Comparison of ENCODE assay signal across 16 cellular contexts in the genomic region with DNA sequence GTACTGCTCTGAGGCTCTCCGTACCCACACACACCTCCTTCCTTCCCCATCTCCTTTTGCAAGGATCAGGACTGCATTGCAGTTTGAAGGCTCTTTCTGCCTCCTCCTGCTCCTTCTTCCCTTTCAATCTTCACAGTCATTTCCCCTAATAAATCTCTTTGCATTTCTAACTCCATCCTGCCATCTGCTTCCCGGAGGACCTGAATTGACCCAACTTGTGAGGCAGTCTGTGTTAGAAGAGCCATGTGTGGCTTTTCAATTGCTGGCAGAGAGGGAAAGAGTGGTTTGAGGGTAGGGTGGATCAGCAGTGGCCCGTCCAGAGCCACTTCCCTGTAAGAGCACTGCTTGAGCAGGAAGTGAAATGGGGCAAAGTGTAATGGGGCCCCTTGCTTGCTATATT. TPM values are rescaled to one million over a fixed set of nuclear protein-coding genes. Genes with fewer than 3 reads are reported as not detected.
DNase-seq lines count a peak whose midpoint lies in the region; ATAC-seq and TF ChIP-seq lines count a peak whose summit lies in the region.
"Had no signal": no experiment of that assay in that cellular context is flagged by ENCODE, and none has a peak within 500 bp of the region (broad histone marks: within the 10 kb centered on the region; RNA-seq: fewer than 3 reads in every experiment).

No MANE protein-coding gene starts in this region.

- H3K36me3 ChIP-seq in OCI-LY7 (ENCODE audit: insufficient read depth, low read length) (no peaks in the 10 kb centered on the region; the same call in 1 of the 2 replicates), mesendoderm (ENCODE audit: control insufficient read depth, insufficient read depth, low read length) (no peaks in the 10 kb centered on the region)
- H3K36me3 ChIP-seq: Peyer's patch had no signal

- no peak overlapping the region for H4K5ac ChIP-seq in mesendoderm (ENCODE audit: low read length)

- no peak overlapping the region for H2AK5ac ChIP-seq in mesendoderm (ENCODE audit: low read length)

- no peaks in the 10 kb centered on the region for H3K36me3 Mint-ChIP-seq in activated CD8-positive, alpha-beta T cell treated with anti-CD3 and anti-CD28 coated beads, Interleukin-2, amount 10 ng/mL, durations not matched to agents 7 days and 5 days (ENCODE audit: low read depth)
- no peaks in the 10 kb centered on the region for H3K36me3 Mint-ChIP-seq in activated CD8-positive, alpha-beta T cell treated with anti-CD3 and anti-CD28 coated beads for 36 hours (ENCODE audit: low read depth)
- no peaks in the 10 kb centered on the region for H3K36me3 Mint-ChIP-seq in activated CD8-positive, alpha-beta memory T cell treated with anti-CD3 and anti-CD28 coated beads, Interleukin-2, amount 10 ng/mL, durations not matched to agents 7 days and 5 days
- H3K36me3 Mint-ChIP-seq: CD8-positive, alpha-beta T cell had no signal

- peak; percentile 16 for DNase-seq in activated CD8-positive, alpha-beta T cell treated with anti-CD3 and anti-CD28 coated beads, Interleukin-2, amount 10 ng/mL, durations not matched to agents 7 days and 5 days
- DNase-seq in activated CD8-positive, alpha-beta T cell treated with anti-CD3 and anti-CD28 coated beads for 36 hours = no peak
- DNase-seq in OCI-LY7 (ENCODE audit: low spot score) = no peak
- DNase-seq in mesendoderm = no peak
- no peak for DNase-seq in amygdala (lab: John Stamatoyannopoulos, UW)
- DNase-seq in activated CD8-positive, alpha-beta memory T cell treated with anti-CD3 and anti-CD28 coated beads, Interleukin-2, amount 10 ng/mL, durations not matched to agents 7 days and 5 days = no peak
- DNase-seq: CD8-positive, alpha-beta T cell; MM.1S; NCI-H748 treated with DMSO at 0.1 percent for 48 hours; Peyer's patch; Right ventricle myocardium superior had no signal

- no peak overlapping the region for H4K8ac ChIP-seq in mesendoderm (ENCODE audit: low read depth, low read length)

- no peak overlapping the region for H3K27ac ChIP-seq in OCI-LY7 (ENCODE audit: low read depth, low read length, poor library complexity, severe bottlenecking)
- H3K27ac ChIP-seq in mesendoderm (ENCODE audit: low read depth, low read length) = no peak overlapping the region
- H3K27ac ChIP-seq: GM23248, KMS-11, Peyer's patch had no signal

- no peaks in the 10 kb centered on the region for H3K9me2 ChIP-seq in OCI-LY7 (ENCODE audit: insufficient read depth, low read length)
- H3K9me2 ChIP-seq: SK-N-SH had no signal

- TF ChIP-seq CTCF in activated CD8-positive, alpha-beta T cell treated with anti-CD3 and anti-CD28 coated beads for 36 hours (IDR thresholded peaks at IDR 0.05) = no peak
- TF ChIP-seq CTCF in OCI-LY7 (conservative IDR thresholded peaks at IDR 0.05; ENCODE audit: low read length) = no peak

- no peaks in the 10 kb centered on the region for H3K27me3 ChIP-seq in mesendoderm (ENCODE audit: insufficient read depth, low read length, poor library complexity)
- H3K27me3 ChIP-seq: Peyer's patch had no signal

- no peak overlapping the region for H3K18ac ChIP-seq in mesendoderm (ENCODE audit: low read length)

- H3K9ac ChIP-seq in mesendoderm (ENCODE audit: low read length) = no peak overlapping the region
- H3K9ac ChIP-seq: GM23248, KMS-11, SK-N-SH had no signal

- peak overlapping the region; percentile 20 for H3K56ac ChIP-seq in mesendoderm (ENCODE audit: low read length)

- H3K27ac Mint-ChIP-seq in activated CD8-positive, alpha-beta T cell treated with anti-CD3 and anti-CD28 coated beads, Interleukin-2, amount 10 ng/mL, durations not matched to agents 7 days and 5 days = no peak overlapping the region
- no peak overlapping the region for H3K27ac Mint-ChIP-seq in activated CD8-positive, alpha-beta T cell treated with anti-CD3 and anti-CD28 coated beads for 36 hours
- H3K27ac Mint-ChIP-seq in activated CD8-positive, alpha-beta memory T cell treated with anti-CD3 and anti-CD28 coated beads, Interleukin-2, amount 10 ng/mL, durations not matched to agents 7 days and 5 days = no peak overlapping the region
- H3K27ac Mint-ChIP-seq: CD8-positive, alpha-beta T cell had no signal

- H3K9me3 Mint-ChIP-seq in activated CD8-positive, alpha-beta T cell treated with anti-CD3 and anti-CD28 coated beads, Interleukin-2, amount 10 ng/mL, durations not matched to agents 7 days and 5 days (ENCODE audit: insufficient read depth) = peaks cover 2% of the 10 kb centered on the region
- H3K9me3 Mint-ChIP-seq in activated CD8-positive, alpha-beta T cell treated with anti-CD3 and anti-CD28 coated beads for 36 hours = peaks cover 7% of the 10 kb centered on the region
- H3K9me3 Mint-ChIP-seq in activated CD8-positive, alpha-beta memory T cell treated with anti-CD3 and anti-CD28 coated beads, Interleukin-2, amount 10 ng/mL, durations not matched to agents 7 days and 5 days (ENCODE audit: low read depth) = no peaks in the 10 kb centered on the region

- H3K79me2 ChIP-seq in OCI-LY7 (ENCODE audit: insufficient read depth, low read depth, low read length) = no peaks in the 10 kb centered on the region
- H3K79me2 ChIP-seq in mesendoderm (ENCODE audit: control insufficient read depth, insufficient read depth, low read length) = no peaks in the 10 kb centered on the region

- peaks cover 14% of the 10 kb centered on the region; the same call in 1 of the 2 replicates for H3K9me3 ChIP-seq in OCI-LY7 (ENCODE audit: low read length)
- H3K9me3 ChIP-seq: Peyer's patch, SK-N-SH had no signal

- BruUV-seq in OCI-LY7 (replicated peaks; lab: Mats Ljungman, UMichigan) = no TSS peak

- H2BK120ac ChIP-seq in mesendoderm (ENCODE audit: low read depth, low read length) = no peak overlapping the region

- H3K27me3 Mint-ChIP-seq in activated CD8-positive, alpha-beta T cell treated with anti-CD3 and anti-CD28 coated beads, Interleukin-2, amount 10 ng/mL, durations not matched to agents 7 days and 5 days (ENCODE audit: low read depth) = peaks cover 20% of the 10 kb centered on the region
- H3K27me3 Mint-ChIP-seq in activated CD8-positive, alpha-beta T cell treated with anti-CD3 and anti-CD28 coated beads for 36 hours = peaks cover 14% of the 10 kb centered on the region
- H3K27me3 Mint-ChIP-seq in activated CD8-positive, alpha-beta memory T cell treated with anti-CD3 and anti-CD28 coated beads, Interleukin-2, amount 10 ng/mL, durations not matched to agents 7 days and 5 days = peaks cover 34% of the 10 kb centered on the region

- WGBS in mesendoderm (ENCODE audit: extremely low coverage, insufficient coverage, low lambda C conversion rate) = no CpG with 5 or more reads among the region's 3 CpGs

- CTCF ChIA-PET in activated CD8-positive, alpha-beta T cell treated with anti-CD3 and anti-CD28 coated beads, Interleukin-2, amount 10 ng/mL, durations not matched to agents 7 days and 5 days (lab: Charles Lee) = interaction anchor here (1.0 kb wide), 1 partner anchor 10 kb away, joined by 3 read pairs; no protein-coding TSS in a partner anchor
- CTCF ChIA-PET in activated CD8-positive, alpha-beta T cell treated with anti-CD3 and anti-CD28 coated beads for 36 hours (lab: Charles Lee) = no interaction called here
- CTCF ChIA-PET in OCI-LY7 (lab: Charles Lee; ENCODE audit: unreplicated experiment) = no interaction called here
- CTCF ChIA-PET in activated CD8-positive, alpha-beta memory T cell treated with anti-CD3 and anti-CD28 coated beads, Interleukin-2, amount 10 ng/mL, durations not matched to agents 7 days and 5 days (lab: Charles Lee) = interaction anchor here (1.9 kb wide), 1 partner anchor 23 kb away, joined by 6 read pairs; no protein-coding TSS in a partner anchor

- H3K23ac ChIP-seq in mesendoderm (ENCODE audit: low read length) = no peak overlapping the region

- no peak overlapping the region for H2BK5ac ChIP-seq in mesendoderm (ENCODE audit: low read length)

- no peak overlapping the region for H3K4me3 Mint-ChIP-seq in activated CD8-positive, alpha-beta T cell treated with anti-CD3 and anti-CD28 coated beads, Interleukin-2, amount 10 ng/mL, durations not matched to agents 7 days and 5 days
- no peak overlapping the region for H3K4me3 Mint-ChIP-seq in activated CD8-positive, alpha-beta T cell treated with anti-CD3 and anti-CD28 coated beads for 36 hours
- no peak overlapping the region for H3K4me3 Mint-ChIP-seq in activated CD8-positive, alpha-beta memory T cell treated with anti-CD3 and anti-CD28 coated beads, Interleukin-2, amount 10 ng/mL, durations not matched to agents 7 days and 5 days
- H3K4me3 Mint-ChIP-seq: CD8-positive, alpha-beta T cell had no signal

- POLR2A ChIA-PET in activated CD8-positive, alpha-beta T cell treated with anti-CD3 and anti-CD28 coated beads, Interleukin-2, amount 10 ng/mL, durations not matched to agents 7 days and 5 days (lab: Charles Lee) = no interaction called here
- POLR2A ChIA-PET in activated CD8-positive, alpha-beta T cell treated with anti-CD3 and anti-CD28 coated beads for 36 hours (lab: Charles Lee) = no interaction called here
- POLR2A ChIA-PET in OCI-LY7 (lab: Charles Lee) = interaction anchor here (1.7 kb wide), 1 partner anchor 17 kb away, joined by 5 read pairs; no protein-coding TSS in a partner anchor

- H3K4me2 ChIP-seq in OCI-LY7 (ENCODE audit: low read length) (no peak overlapping the region), mesendoderm (ENCODE audit: low read length) (no peak overlapping the region)
- H3K4me2 ChIP-seq: KMS-11, SK-N-SH had no signal

- H3K79me1 ChIP-seq in mesendoderm (ENCODE audit: low read length) = no peaks in the 10 kb centered on the region

- intact Hi-C loops in activated CD8-positive, alpha-beta T cell treated with anti-CD3 and anti-CD28 coated beads for 36 hours (cut with micrococcal nuclease) = no loop called here
- intact Hi-C loops in OCI-LY7 (cut with micrococcal nuclease; ENCODE audit: unreplicated experiment) = no loop called here

- H3K4me3 ChIP-seq in OCI-LY7 (ENCODE audit: low read depth, low read length, poor library complexity, severe bottlenecking) (no peak overlapping the region), mesendoderm (ENCODE audit: low read length) (no peak overlapping the region)
- H3K4me3 ChIP-seq: GM23248, Peyer's patch had no signal

- ATAC-seq in activated CD8-positive, alpha-beta T cell treated with anti-CD3 and anti-CD28 coated beads, Interleukin-2, amount 10 ng/mL, durations not matched to agents 7 days and 5 days = no peak
- ATAC-seq in activated CD8-positive, alpha-beta T cell treated with anti-CD3 and anti-CD28 coated beads for 36 hours = no peak
- ATAC-seq in HG02973 (IDR thresholded peaks at IDR 0.05; ENCODE audit: unreplicated experiment) = no peak
- ATAC-seq in HG02852 (IDR thresholded peaks at IDR 0.05; ENCODE audit: unreplicated experiment) = no peak
- no peak for ATAC-seq in activated CD8-positive, alpha-beta memory T cell treated with anti-CD3 and anti-CD28 coated beads, Interleukin-2, amount 10 ng/mL, durations not matched to agents 7 days and 5 days
- ATAC-seq: CD8-positive, alpha-beta T cell had no signal

- peak overlapping the region; percentile 68; the same call in 1 of the 2 replicates for H2AFZ ChIP-seq in OCI-LY7 (ENCODE audit: low read length)

- no peaks in the 10 kb centered on the region for H4K20me1 ChIP-seq in OCI-LY7 (ENCODE audit: insufficient read depth, low read length)

- H3K4me1 Mint-ChIP-seq in activated CD8-positive, alpha-beta T cell treated with anti-CD3 and anti-CD28 coated beads, Interleukin-2, amount 10 ng/mL, durations not matched to agents 7 days and 5 days (ENCODE audit: low read depth) = no peaks in the 10 kb centered on the region
- no peaks in the 10 kb centered on the region for H3K4me1 Mint-ChIP-seq in activated CD8-positive, alpha-beta T cell treated with anti-CD3 and anti-CD28 coated beads for 36 hours (ENCODE audit: low read depth)
- no peaks in the 10 kb centered on the region for H3K4me1 Mint-ChIP-seq in activated CD8-positive, alpha-beta memory T cell treated with anti-CD3 and anti-CD28 coated beads, Interleukin-2, amount 10 ng/mL, durations not matched to agents 7 days and 5 days

- H3K4me1 ChIP-seq in OCI-LY7 (ENCODE audit: insufficient read depth, low read length, poor library complexity, severe bottlenecking) (peaks cover 8% of the 10 kb centered on the region), mesendoderm (ENCODE audit: control insufficient read depth, low read depth, low read length) (peaks cover 1% of the 10 kb centered on the region)
- H3K4me1 ChIP-seq: Peyer's patch had no signal

- no peak overlapping the region for H3K4ac ChIP-seq in mesendoderm (ENCODE audit: low read depth, low read length)

- no peak overlapping the region for H2BK15ac ChIP-seq in mesendoderm (replicated peaks; ENCODE audit: low read depth)

RNA-seq across cellular contexts. Expression of gene ANAPC13, which starts 35.8 kb away (rescaled TPM):
- total RNA-seq in activated CD8-positive, alpha-beta T cell treated with anti-CD3 and anti-CD28 coated beads, Interleukin-2, amount 10 ng/mL, durations not matched to agents 7 days and 5 days = 10 to 100 TPM; 24.9 to 25.3 TPM
- total RNA-seq in activated CD8-positive, alpha-beta T cell treated with anti-CD3 and anti-CD28 coated beads for 36 hours = 10 to 100 TPM; 27.3 to 28.0 TPM
- 29.8 and 57.8 TPM in 2 replicates for total RNA-seq in OCI-LY7 (2014; rRNA removed; shearing (Covaris generic))
- 48.1 and 50.6 TPM in 2 replicates for total RNA-seq in OCI-LY7 (2022)
- 28.0 TPM for polyA plus RNA-seq in mesendoderm (2013, experiment 1 of 2)
- 26.6 TPM for polyA plus RNA-seq in mesendoderm (2013, experiment 2 of 2)
- 10 to 100 TPM; 10.8 to 15.1 TPM for total RNA-seq in activated CD8-positive, alpha-beta memory T cell treated with anti-CD3 and anti-CD28 coated beads, Interleukin-2, amount 10 ng/mL, durations not matched to agents 7 days and 5 days

RNA-seq across cellular contexts. Expression of gene CEP63, which starts 35.9 kb away (rescaled TPM):
- total RNA-seq in activated CD8-positive, alpha-beta T cell treated with anti-CD3 and anti-CD28 coated beads, Interleukin-2, amount 10 ng/mL, durations not matched to agents 7 days and 5 days = 10 to 100 TPM; 26.5 to 27.7 TPM
- 10 to 100 TPM; 25.3 to 27.0 TPM for total RNA-seq in activated CD8-positive, alpha-beta T cell treated with anti-CD3 and anti-CD28 coated beads for 36 hours
- total RNA-seq in OCI-LY7 (2014; rRNA removed; shearing (Covaris generic)) = 21.1 and 45.7 TPM in 2 replicates
- total RNA-seq in OCI-LY7 (2022) = 42.8 and 49.0 TPM in 2 replicates
- polyA plus RNA-seq in mesendoderm (2013, experiment 1 of 2) = 20.6 TPM
- 21.0 TPM for polyA plus RNA-seq in mesendoderm (2013, experiment 2 of 2)
- total RNA-seq in activated CD8-positive, alpha-beta memory T cell treated with anti-CD3 and anti-CD28 coated beads, Interleukin-2, amount 10 ng/mL, durations not matched to agents 7 days and 5 days = 10 to 100 TPM; 17.8 to 25.8 TPM

Comparison
In these comparisons a context has a peak if more than half of its experiments do, and no peak if none do; other contexts are left out.
1. CTCF ChIA-PET loops: an anchor here in activated CD8-positive, alpha-beta T cell treated with anti-CD3 and anti-CD28 coated beads, Interleukin-2, amount 10 ng/mL, durations not matched to agents 7 days and 5 days (1.0 kb wide) and activated CD8-positive, alpha-beta memory T cell treated with anti-CD3 and anti-CD28 coated beads, Interleukin-2, amount 10 ng/mL, durations not matched to agents 7 days and 5 days (1.9 kb wide); none called in activated CD8-positive, alpha-beta T cell treated with anti-CD3 and anti-CD28 coated beads for 36 hours and OCI-LY7.